In genomic region chr3:9397331-9397910, GRCh38 we compare ENCODE assay signal across 8 cellular contexts. TPM values are rescaled to one million over a fixed set of nuclear protein-coding genes. Genes with fewer than 3 reads are reported as not detected.
A peak's percentile ranks its signal among the peaks of the same experiment; 100 is the strongest.
DNase-seq lines count a peak whose midpoint lies in the region; ATAC-seq and TF ChIP-seq lines count a peak whose summit lies in the region.

SETD5 (plus strand) TSS chr3:9397615; CDS start chr3:9428939, 31,324 bp downstream.

- H3K27me3 Mint-ChIP-seq in activated CD4-positive, alpha-beta T cell treated with anti-CD3 and anti-CD28 coated beads, Interleukin-2, amount 10 ng/mL, durations not matched to agents 7 days and 5 days, result no peaks in the 10 kb centered on the region

- POLR2A ChIA-PET in activated CD4-positive, alpha-beta T cell treated with anti-CD3 and anti-CD28 coated beads, Interleukin-2, amount 10 ng/mL, durations not matched to agents 7 days and 5 days (lab: Charles Lee), result interaction anchor here (0.6 to 2.7 kb wide), 2 partner anchors 35 to 842 kb away, joined by 3 to 29 read pairs; partner anchors contain the start of gene THUMPD3

- H3K4me1 ChIP-seq in BLaER1, result peaks cover 64% of the 10 kb centered on the region

- intact Hi-C loops in left colon (cut with DNase I, micrococcal nuclease), result no loop called here

- H3K4me1 Mint-ChIP-seq in activated CD4-positive, alpha-beta T cell treated with anti-CD3 and anti-CD28 coated beads, Interleukin-2, amount 10 ng/mL, durations not matched to agents 7 days and 5 days, result peaks cover 64% of the 10 kb centered on the region

- no peaks in the 10 kb centered on the region for H3K9me3 ChIP-seq in BLaER1

- TF ChIP-seq CTCF in coronary artery (IDR thresholded peaks at IDR 0.05), result no peak

- H3K36me3 Mint-ChIP-seq in activated CD4-positive, alpha-beta T cell treated with anti-CD3 and anti-CD28 coated beads, Interleukin-2, amount 10 ng/mL, durations not matched to agents 7 days and 5 days (ENCODE audit: low read depth), result peaks cover 37% of the 10 kb centered on the region

- H3K27ac Mint-ChIP-seq in activated CD4-positive, alpha-beta T cell treated with anti-CD3 and anti-CD28 coated beads, Interleukin-2, amount 10 ng/mL, durations not matched to agents 7 days and 5 days, result peak within 1 kb of the TSS; percentile 99

- peak within 1 kb of the TSS; percentile 93 for H3K4me2 ChIP-seq in BLaER1

- ATAC-seq in GM19324 (IDR thresholded peaks at IDR 0.05; ENCODE audit: low FRiP score, unreplicated experiment) (peak; percentile 61), HG03460 (IDR thresholded peaks at IDR 0.05; ENCODE audit: unreplicated experiment) (peak; percentile 44), left colon (peak; percentile 68)

- H3K9me3 Mint-ChIP-seq in activated CD4-positive, alpha-beta T cell treated with anti-CD3 and anti-CD28 coated beads, Interleukin-2, amount 10 ng/mL, durations not matched to agents 7 days and 5 days, result no peaks in the 10 kb centered on the region

- H3K27ac ChIP-seq in BLaER1 (peak within 1 kb of the TSS; percentile 99), coronary artery (peak within 1 kb of the TSS; percentile 98 to 100)

- CTCF ChIA-PET in activated CD4-positive, alpha-beta T cell treated with anti-CD3 and anti-CD28 coated beads, Interleukin-2, amount 10 ng/mL, durations not matched to agents 7 days and 5 days (lab: Charles Lee), result interaction anchor here (0.6 to 1.6 kb wide), 3 partner anchors 20 to 156 kb away, joined by 4 read pairs; no protein-coding TSS in a partner anchor

- H3K9ac ChIP-seq in BLaER1, result peak within 1 kb of the TSS; percentile 99

- H4K20me1 ChIP-seq in BLaER1, result peaks cover 84% of the 10 kb centered on the region

- H3K27me3 ChIP-seq in BLaER1, result no peaks in the 10 kb centered on the region

- peak within 1 kb of the TSS; percentile 92 for H3K4me3 Mint-ChIP-seq in activated CD4-positive, alpha-beta T cell treated with anti-CD3 and anti-CD28 coated beads, Interleukin-2, amount 10 ng/mL, durations not matched to agents 7 days and 5 days

- H3K4me3 ChIP-seq in BLaER1 (peak within 1 kb of the TSS; percentile 90), coronary artery (peak within 1 kb of the TSS; percentile 94)

- H3K36me3 ChIP-seq in BLaER1, result peaks cover 29% of the 10 kb centered on the region

- DNase-seq in NCI-H526 treated with DMSO at 0.1 percent for 48 hours (lab: John Stamatoyannopoulos, UW) (peak; percentile 80), coronary artery (ENCODE audit: low spot score) (peak; percentile 99), left colon (peak; percentile 98 to 99)
- DNase-seq in activated CD4-positive, alpha-beta T cell treated with anti-CD3 and anti-CD28 coated beads, Interleukin-2, amount 10 ng/mL, durations not matched to agents 7 days and 5 days, result peak; percentile 98
- peak; percentile 99 for DNase-seq in stimulated activated CD4-positive, alpha-beta T cell treated with anti-CD3 and anti-CD28 coated beads, Interleukin-1b, Interleukin-23, amount 100 ng/mL, for 48 hours

RNA-seq across cellular contexts. Expression of gene SETD5, which starts in this region (rescaled TPM):
- 100 to 1,000 TPM; 111 to 129 TPM for total RNA-seq in activated CD4-positive, alpha-beta T cell treated with anti-CD3 and anti-CD28 coated beads, Interleukin-2, amount 10 ng/mL, durations not matched to agents 7 days and 5 days
- 100 to 1,000 TPM in 1 of 2 donors, 10 to 100 TPM in 1; 78.6 to 102 TPM for total RNA-seq in left colon

Comparison
In these comparisons a context has a peak if more than half of its experiments do, and no peak if none do; other contexts are left out.
1. Peak in every context shown above with its lines: DNase-seq, ATAC-seq, H3K4me3 ChIP-seq and H3K27ac ChIP-seq.